14 cellular contexts compared by ENCODE assay signal in the genomic region with DNA sequence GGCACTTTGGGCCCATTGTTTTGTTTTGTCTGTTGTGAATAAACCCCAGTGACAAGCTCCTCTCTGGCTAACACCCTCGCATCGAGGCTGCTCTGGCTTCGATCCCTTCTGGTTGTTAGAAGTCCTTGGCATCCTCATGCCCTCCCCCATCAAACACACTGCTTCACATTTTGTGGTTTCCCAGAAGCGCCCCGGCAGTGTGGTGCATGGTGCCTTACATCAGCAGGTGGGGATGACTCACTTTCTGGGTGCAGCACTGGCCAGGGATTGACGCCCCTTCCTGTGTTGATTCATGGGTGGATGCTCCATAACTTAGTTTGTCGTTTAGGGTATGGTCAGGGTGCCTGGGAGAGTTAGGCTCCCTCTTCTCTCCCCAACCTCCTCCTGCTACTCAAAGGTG. TPM values are rescaled to one million over a fixed set of nuclear protein-coding genes. Genes with fewer than 3 reads are reported as not detected.
DNase-seq lines count a peak whose midpoint lies in the region; ATAC-seq and TF ChIP-seq lines count a peak whose summit lies in the region.
"Had no signal": no experiment of that assay in that cellular context is flagged by ENCODE, and none has a peak within 500 bp of the region (broad histone marks: within the 10 kb centered on the region; RNA-seq: fewer than 3 reads in every experiment).

No MANE protein-coding gene starts in this region.

- H3K4me3 ChIP-seq in breast epithelium (no peak overlapping the region), Peyer's patch (no peak overlapping the region)
- H3K4me3 ChIP-seq: gastroesophageal sphincter, lower lobe of right lung, SK-N-MC had no signal

- peaks cover 81% of the 10 kb centered on the region for H3K4me1 Mint-ChIP-seq in MCF 10A (ENCODE audit: insufficient read depth, unreplicated experiment)
- no peaks in the 10 kb centered on the region for H3K4me1 Mint-ChIP-seq in central memory CD8-positive, alpha-beta T cell

- peak overlapping the region; percentile 93 for H3K27ac Mint-ChIP-seq in MCF 10A (ENCODE audit: low read depth, unreplicated experiment)
- no peak overlapping the region for H3K27ac Mint-ChIP-seq in central memory CD8-positive, alpha-beta T cell (ENCODE audit: low read depth)

- H3K27ac ChIP-seq in breast epithelium (no peak overlapping the region), Peyer's patch (no peak overlapping the region)
- H3K27ac ChIP-seq: gastroesophageal sphincter, lower lobe of right lung, SK-N-MC had no signal

- peaks cover 0 to 7% of the 10 kb centered on the region in 2 donors for H3K27me3 ChIP-seq in breast epithelium
- H3K27me3 ChIP-seq in Peyer's patch: no peaks in the 10 kb centered on the region

- H3K9me3 ChIP-seq in breast epithelium: no peaks in the 10 kb centered on the region
- H3K9me3 ChIP-seq in Peyer's patch: no peaks in the 10 kb centered on the region
- H3K9me3 ChIP-seq: gastroesophageal sphincter, lower lobe of right lung had no signal

- peak; percentile 28 for ATAC-seq in central memory CD8-positive, alpha-beta T cell (replicated peaks; ENCODE audit: extremely low read depth, poor library complexity, severe bottlenecking)
- peak; percentile 36 for ATAC-seq in stimulated activated naive CD8-positive, alpha-beta T cell treated with anti-CD3 and anti-CD28 coated beads, Interleukin-15, Interleukin-2, amounts not matched to agents 100 U/mL and 50 U/mL, for 24 hours
- ATAC-seq in HG02938 (IDR thresholded peaks at IDR 0.05; ENCODE audit: unreplicated experiment) (no peak), HG03432 (IDR thresholded peaks at IDR 0.05; ENCODE audit: unreplicated experiment) (no peak)
- ATAC-seq: gastroesophageal sphincter, lower lobe of right lung had no signal

- H3K9me3 Mint-ChIP-seq in MCF 10A (ENCODE audit: unreplicated experiment): peaks cover 6% of the 10 kb centered on the region
- peaks cover 5% of the 10 kb centered on the region for H3K9me3 Mint-ChIP-seq in central memory CD8-positive, alpha-beta T cell

- H3K4me1 ChIP-seq in breast epithelium: no peaks in the 10 kb centered on the region
- H3K4me1 ChIP-seq in Peyer's patch: no peaks in the 10 kb centered on the region
- H3K4me1 ChIP-seq: gastroesophageal sphincter, lower lobe of right lung had no signal

- H3K4me3 Mint-ChIP-seq in MCF 10A (ENCODE audit: unreplicated experiment): peak overlapping the region; percentile 22
- no peak overlapping the region for H3K4me3 Mint-ChIP-seq in central memory CD8-positive, alpha-beta T cell

- no TSS peak for BruUV-seq in MCF 10A (replicated peaks; lab: Mats Ljungman, UMichigan)

- H3K36me3 ChIP-seq in breast epithelium (no peaks in the 10 kb centered on the region), Peyer's patch (no peaks in the 10 kb centered on the region)
- H3K36me3 ChIP-seq: gastroesophageal sphincter, lower lobe of right lung had no signal

- no peaks in the 10 kb centered on the region for H3K27me3 Mint-ChIP-seq in MCF 10A (ENCODE audit: insufficient read depth, unreplicated experiment)
- peaks cover under 1% of the 10 kb centered on the region for H3K27me3 Mint-ChIP-seq in central memory CD8-positive, alpha-beta T cell

- TF ChIP-seq POLR2A in breast epithelium (IDR thresholded peaks at IDR 0.05) (no peak), Peyer's patch (IDR thresholded peaks at IDR 0.05) (no peak)

- intact Hi-C loops in MCF 10A (cut with micrococcal nuclease) (loop anchor here (2.0 to 5.0 kb wide), 3 partner anchors 79 to 226 kb away; no protein-coding TSS in a partner anchor), breast epithelium (cut with DNase I; ENCODE audit: low total_unique reads) (no loop called here)

- H3K36me3 Mint-ChIP-seq in MCF 10A (ENCODE audit: insufficient read depth, unreplicated experiment): peaks cover 5% of the 10 kb centered on the region
- no peaks in the 10 kb centered on the region for H3K36me3 Mint-ChIP-seq in central memory CD8-positive, alpha-beta T cell (ENCODE audit: insufficient read depth)

- CTCF ChIA-PET in MCF 10A (lab: Yijun Ruan, JAX): interaction anchor here (0.6 to 1.1 kb wide), 4 partner anchors 9 to 637 kb away, joined by 3 to 4 read pairs (median 4); no protein-coding TSS in a partner anchor

- no peak for TF ChIP-seq CTCF in MCF 10A (IDR thresholded peaks at IDR 0.05; ENCODE audit: unreplicated experiment)
- no peak for TF ChIP-seq CTCF in breast epithelium (IDR thresholded peaks at IDR 0.05)
- TF ChIP-seq CTCF in Peyer's patch (IDR thresholded peaks at IDR 0.05): no peak

- POLR2A ChIA-PET in MCF 10A (lab: Yijun Ruan, JAX): interaction anchor here (0.7 to 7.6 kb wide), 4 partner anchors 10 to 927 kb away, joined by 3 to 38 read pairs (median 3); no protein-coding TSS in a partner anchor

- DNase-seq in MCF 10A (ENCODE audit: unreplicated experiment): peak; percentile 97
- no peak for DNase-seq in breast epithelium (ENCODE audit: low spot score in 2 of 2)
- DNase-seq in RKO (ENCODE audit: low spot score): peak; percentile 54
- no peak for DNase-seq in central memory CD8-positive, alpha-beta T cell (ENCODE audit: low spot score in 2 of 2)
- DNase-seq in stimulated activated naive CD8-positive, alpha-beta T cell treated with anti-CD3 and anti-CD28 coated beads, Interleukin-15, Interleukin-2, amounts not matched to agents 100 U/mL and 50 U/mL, for 24 hours: no peak
- DNase-seq in Peyer's patch: no peak
- DNase-seq: caudate nucleus, lower lobe of right lung, NCI-H2107 had no signal

RNA-seq across cellular contexts. Expression of gene PLPP4, which starts 51.4 kb away (rescaled TPM):
- total RNA-seq in MCF 10A (2022) (0.86 and 1.3 TPM in 2 replicates), breast epithelium (not detected), Peyer's patch (1 to 10 TPM in 1 of 4 donors, not detected in 3; 1.3 TPM)
- total RNA-seq: activated CD8-positive, alpha-beta memory T cell treated with anti-CD3 and anti-CD28 coated beads for 36 hours; lower lobe of right lung had no signal

Comparison
In these comparisons a context has a peak if more than half of its experiments do, and no peak if none do; other contexts are left out.
1. DNase-seq: peak in MCF 10A (single experiment) and RKO (single experiment); none in breast epithelium (0 of 2), central memory CD8-positive, alpha-beta T cell (0 of 2), stimulated activated naive CD8-positive, alpha-beta T cell treated with anti-CD3 and anti-CD28 coated beads, Interleukin-15, Interleukin-2, amounts not matched to agents 100 U/mL and 50 U/mL, for 24 hours (single experiment) and Peyer's patch (0 of 3).
2. ATAC-seq: peak in central memory CD8-positive, alpha-beta T cell (single experiment) and stimulated activated naive CD8-positive, alpha-beta T cell treated with anti-CD3 and anti-CD28 coated beads, Interleukin-15, Interleukin-2, amounts not matched to agents 100 U/mL and 50 U/mL, for 24 hours (single experiment); none in HG02938 (single experiment) and HG03432 (single experiment).